Comparison of ENCODE assay signal across 8 cellular contexts in genomic region chrX:78139160-78140123, GRCh38. TPM values are rescaled to one million over a fixed set of nuclear protein-coding genes. Genes with fewer than 3 reads are reported as not detected.
DNase-seq lines count a peak whose midpoint lies in the region; ATAC-seq and TF ChIP-seq lines count a peak whose summit lies in the region.

Gene TAF9B (minus strand): TSS chrX:78139650. CDS start chrX:78139611, 39 bp downstream.

- H3K9me3 Mint-ChIP-seq in Calu3 (ENCODE audit: low read depth, unreplicated experiment), result no peaks in the 10 kb centered on the region

- H3K4me3 ChIP-seq in HUES6 (ENCODE audit: low read depth, low read length), result peak within 1 kb of the TSS; percentile 85
- H3K4me3 ChIP-seq in OCI-LY3 (ENCODE audit: low read length), result peak within 1 kb of the TSS; percentile 97
- peak within 1 kb of the TSS; percentile 67 for H3K4me3 ChIP-seq in epithelial cell of esophagus (ENCODE audit: low read length)

- peak within 1 kb of the TSS; percentile 65 for H3K4me2 ChIP-seq in OCI-LY3 (ENCODE audit: low read length)

- no peak for TF ChIP-seq CTCF in Calu3 (IDR thresholded peaks at IDR 0.05; ENCODE audit: unreplicated experiment)
- TF ChIP-seq CTCF in OCI-LY3 (IDR thresholded peaks at IDR 0.05; ENCODE audit: low read depth, low read length), result no peak
- no peak for TF ChIP-seq CTCF in epithelial cell of esophagus (IDR thresholded peaks at IDR 0.05; ENCODE audit: insufficient read depth, low read depth, low read length, missing control alignments)

- H3K79me2 ChIP-seq in OCI-LY3 (ENCODE audit: low read length), result no peaks in the 10 kb centered on the region

- peak; percentile 91 for DNase-seq in Calu3
- peak; percentile 76 for DNase-seq in activated T-cell treated with anti-CD3 and anti-CD28 coated beads for 24 hours (ENCODE audit: low read depth)
- DNase-seq in epithelial cell of esophagus (ENCODE audit: low read depth), result peak; percentile 84
- peak; percentile 85 for DNase-seq in mucosa of gallbladder (ENCODE audit: low spot score)
- DNase-seq in stimulated activated CD8-positive, alpha-beta memory T cell treated with anti-CD3 and anti-CD28 coated beads, Interleukin-4, amount 100 ng/mL, for 4 hours (ENCODE audit: low read depth in 2 of 2, low spot score in 1 of 2), result peak; percentile 48 to 63

- TSS peak; percentile 62 for BruUV-seq in Calu3 (replicated peaks; lab: Mats Ljungman, UMichigan)

- CTCF ChIA-PET in Calu3 (lab: Charles Lee), result no interaction called here

- H3K9me3 ChIP-seq in HUES6 (ENCODE audit: control insufficient read depth, insufficient read depth, low read depth, low read length) (peaks cover 19% of the 10 kb centered on the region; the same call in 1 of the 2 replicates), OCI-LY3 (ENCODE audit: insufficient read depth, low read length) (no peaks in the 10 kb centered on the region)

- peak within 1 kb of the TSS; percentile 83 for H3K9ac ChIP-seq in HUES6 (ENCODE audit: low read length)
- H3K9ac ChIP-seq in OCI-LY3 (ENCODE audit: low read length), result peak within 1 kb of the TSS; percentile 70

- H3K36me3 Mint-ChIP-seq in Calu3 (ENCODE audit: insufficient read depth, unreplicated experiment), result peaks cover 20% of the 10 kb centered on the region

- peak; percentile 96 for ATAC-seq in GM21423 (IDR thresholded peaks at IDR 0.05; ENCODE audit: unreplicated experiment)

- H3K4me3 Mint-ChIP-seq in Calu3 (ENCODE audit: low read depth, unreplicated experiment), result peak within 1 kb of the TSS; percentile 82

- intact Hi-C loops in Calu3 (cut with micrococcal nuclease; ENCODE audit: unreplicated experiment), result no loop called here

- H4K20me1 ChIP-seq in OCI-LY3 (ENCODE audit: insufficient read depth, low read length), result no peaks in the 10 kb centered on the region

- H3K27me3 ChIP-seq in HUES6 (ENCODE audit: control insufficient read depth, insufficient read depth, low read length), result no peaks in the 10 kb centered on the region
- no peaks in the 10 kb centered on the region for H3K27me3 ChIP-seq in OCI-LY3 (ENCODE audit: low read depth, low read length)

- H2AFZ ChIP-seq in OCI-LY3 (ENCODE audit: low read depth, low read length), result peak within 1 kb of the TSS; percentile 89

- no peaks in the 10 kb centered on the region for H3K27me3 Mint-ChIP-seq in Calu3 (ENCODE audit: unreplicated experiment)

- peak within 1 kb of the TSS; percentile 66 for H3K27ac Mint-ChIP-seq in Calu3 (ENCODE audit: unreplicated experiment)

- no peaks in the 10 kb centered on the region for H3K36me3 ChIP-seq in HUES6 (ENCODE audit: control insufficient read depth, insufficient read depth, low read length)
- H3K36me3 ChIP-seq in OCI-LY3 (replicated peaks; ENCODE audit: low read depth, low read length), result peaks cover 3% of the 10 kb centered on the region

- H3K4me1 ChIP-seq in HUES6 (ENCODE audit: control insufficient read depth, insufficient read depth, low read length), result no peaks in the 10 kb centered on the region
- peaks cover 7% of the 10 kb centered on the region for H3K4me1 ChIP-seq in OCI-LY3 (ENCODE audit: low read length)

- H3K27ac ChIP-seq in HUES6 (ENCODE audit: low read depth, low read length) (peak within 1 kb of the TSS; percentile 50; the same call in 1 of the 2 replicates), OCI-LY3 (ENCODE audit: low read length) (peak within 1 kb of the TSS; percentile 20; the same call in 1 of the 2 replicates)

- no peaks in the 10 kb centered on the region for H3K4me1 Mint-ChIP-seq in Calu3 (ENCODE audit: low read depth, unreplicated experiment)

RNA-seq across cellular contexts. Expression of gene TAF9B, which starts in this region (rescaled TPM):
- 11.5 and 18.4 TPM in 2 replicates for total RNA-seq in Calu3 (2022)
- 17.1 TPM for total RNA-seq in mucosa of gallbladder

Comparison
In these comparisons a context has a peak if more than half of its experiments do, and no peak if none do; other contexts are left out.
1. Peak in every context shown above with its lines: DNase-seq, ATAC-seq, H3K4me3 ChIP-seq and H3K27ac ChIP-seq.